16 cellular contexts compared by ENCODE assay signal in the genomic region with DNA sequence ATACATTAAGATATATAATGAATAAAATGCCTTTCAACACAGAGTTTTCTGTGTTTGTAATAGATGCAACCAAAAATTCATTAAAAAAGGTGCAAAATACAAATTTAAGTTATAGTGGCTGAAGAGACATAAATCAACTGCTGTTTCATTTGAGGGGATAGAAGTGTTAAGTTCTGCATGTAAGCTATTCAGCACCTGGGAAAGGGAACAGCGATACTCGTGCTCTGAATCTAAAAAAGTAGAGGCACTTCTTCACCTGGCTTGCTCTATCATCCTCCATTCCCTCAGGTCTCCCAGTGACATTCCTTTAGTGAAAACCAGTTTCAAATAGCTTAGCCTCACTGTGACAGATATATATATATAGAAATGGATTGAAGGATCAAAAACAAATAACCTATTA.
"Had no signal": no experiment of that assay in that cellular context is flagged by ENCODE, and none has a peak within 500 bp of the region (broad histone marks: within the 10 kb centered on the region; RNA-seq: fewer than 3 reads in every experiment).

No MANE protein-coding gene starts in this region.

- H3K4me1 ChIP-seq: body of pancreas, esophagus muscularis mucosa, spleen, transverse colon had no signal

- DNase-seq: activated B cell treated with CpG ODN at 0.5 μM for 24 hours; activated CD4-positive, alpha-beta T cell treated with anti-CD3 and anti-CD28 coated beads, Interleukin-2, amount 10 ng/mL, durations not matched to agents 7 days and 5 days; activated CD8-positive, alpha-beta memory T cell treated with anti-CD3 and anti-CD28 coated beads for 24 hours; activated naive CD4-positive, alpha-beta T cell treated with anti-CD3 and anti-CD28 coated beads, Interleukin-2, amount 10 ng/mL, durations not matched to agents 7 days and 5 days; body of pancreas; foreskin fibroblast; head of caudate nucleus; left cardiac atrium; naive thymus-derived CD8-positive, alpha-beta T cell; spleen; stimulated activated CD4-positive, alpha-beta T cell treated with anti-CD3 and anti-CD28 coated beads, Interleukin-1b, Interleukin-23, amount 100 ng/mL, for 48 hours; T-helper 17 cell; transverse colon had no signal

- H3K27me3 ChIP-seq: body of pancreas, esophagus muscularis mucosa, spleen, transverse colon had no signal

- H3K27ac ChIP-seq: body of pancreas, esophagus muscularis mucosa, spleen, transverse colon had no signal

- H3K36me3 ChIP-seq: esophagus muscularis mucosa, spleen, transverse colon had no signal

- ATAC-seq: body of pancreas; left cardiac atrium; naive thymus-derived CD8-positive, alpha-beta T cell; sciatic nerve; stimulated activated memory B cell treated with anti-CD40 and anti-IgM and Interleukin-4, amounts not matched to agents 10 μg/mL and 1 μg/mL and 100 μg/mL, for 72 hours; T-helper 17 cell had no signal

- H3K4me3 ChIP-seq: body of pancreas, esophagus muscularis mucosa, spleen, transverse colon had no signal

- H3K9me3 ChIP-seq: body of pancreas, esophagus muscularis mucosa, spleen, transverse colon had no signal
